In the genomic region with DNA sequence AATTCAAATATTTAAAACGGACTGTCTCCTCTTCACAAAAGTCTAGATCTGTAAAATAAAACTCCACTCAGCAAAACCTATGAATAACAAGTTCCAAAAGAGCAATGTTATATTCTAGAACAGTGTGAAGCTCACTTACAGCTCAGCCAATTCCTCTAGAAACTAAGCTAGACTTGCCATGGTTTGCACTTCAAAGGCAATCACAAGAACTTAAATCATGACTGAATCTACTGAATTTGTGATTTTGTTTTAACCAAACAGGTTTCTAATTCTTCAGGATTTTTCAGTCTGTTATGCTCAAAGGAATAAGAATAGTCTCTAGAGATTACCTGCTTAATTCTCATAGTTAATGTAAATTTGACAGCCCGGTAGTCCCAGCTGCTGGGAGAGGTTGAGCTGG, we compare ENCODE assay signal across 12 cellular contexts. TPM values are rescaled to one million over a fixed set of nuclear protein-coding genes. Genes with fewer than 3 reads are reported as not detected.
DNase-seq lines count a peak whose midpoint lies in the region; ATAC-seq, FAIRE-seq and TF ChIP-seq lines count a peak whose summit lies in the region.
"Had no signal": no experiment of that assay in that cellular context is flagged by ENCODE, and none has a peak within 500 bp of the region (broad histone marks: within the 10 kb centered on the region; RNA-seq: fewer than 3 reads in every experiment).

No MANE protein-coding gene starts in this region.

- peaks cover 4% of the 10 kb centered on the region for H3K36me3 Mint-ChIP-seq in CD8-positive, alpha-beta T cell
- H3K36me3 Mint-ChIP-seq in activated naive CD8-positive, alpha-beta T cell treated with anti-CD3 and anti-CD28 coated beads, Interleukin-2, amount 10 ng/mL, durations not matched to agents 7 days and 5 days, result no peaks in the 10 kb centered on the region
- H3K36me3 Mint-ChIP-seq in naive thymus-derived CD8-positive, alpha-beta T cell, result no peaks in the 10 kb centered on the region
- no peaks in the 10 kb centered on the region for H3K36me3 Mint-ChIP-seq in H9 (ENCODE audit: insufficient read depth in 1 of 3, low read depth in 3 of 3)

- peak overlapping the region; percentile 89 for H3K4me3 Mint-ChIP-seq in CD8-positive, alpha-beta T cell
- peak overlapping the region; percentile 82 for H3K4me3 Mint-ChIP-seq in activated naive CD8-positive, alpha-beta T cell treated with anti-CD3 and anti-CD28 coated beads, Interleukin-2, amount 10 ng/mL, durations not matched to agents 7 days and 5 days
- peak overlapping the region; percentile 15 to 95 (median 87) for H3K4me3 Mint-ChIP-seq in naive thymus-derived CD8-positive, alpha-beta T cell
- H3K4me3 Mint-ChIP-seq in H9, result no peak overlapping the region

- H3K27ac Mint-ChIP-seq in CD8-positive, alpha-beta T cell, result no peak overlapping the region
- H3K27ac Mint-ChIP-seq in activated naive CD8-positive, alpha-beta T cell treated with anti-CD3 and anti-CD28 coated beads, Interleukin-2, amount 10 ng/mL, durations not matched to agents 7 days and 5 days, result no peak overlapping the region
- H3K27ac Mint-ChIP-seq in naive thymus-derived CD8-positive, alpha-beta T cell, result peak overlapping the region in 9 of 10 donors; percentile 17 to 94 (median 65)
- H3K27ac Mint-ChIP-seq in H9, result no peak overlapping the region

- H2BK20ac ChIP-seq in H9 (ENCODE audit: low read depth, low read length, poor library complexity, severe bottlenecking), result no peak overlapping the region

- no peak overlapping the region for H4K91ac ChIP-seq in H9 (ENCODE audit: insufficient read length, low read depth, low read length)

- H3K9ac ChIP-seq in H9 (ENCODE audit: extremely low read depth, insufficient read length, low read length), result no peak overlapping the region

- H4K8ac ChIP-seq in H9 (replicated peaks; ENCODE audit: insufficient read length, low read depth, low read length), result no peak overlapping the region

- no peak overlapping the region for H3K4me2 ChIP-seq in H9 (ENCODE audit: insufficient read depth, insufficient read length, low read length)

- H2BK5ac ChIP-seq in H9 (ENCODE audit: insufficient read length, low read length), result no peak overlapping the region

- ATAC-seq in CD8-positive, alpha-beta T cell, result no peak
- ATAC-seq in activated naive CD8-positive, alpha-beta T cell treated with anti-CD3 and anti-CD28 coated beads, Interleukin-2, amount 10 ng/mL, durations not matched to agents 7 days and 5 days (ENCODE audit: low read depth), result no peak
- ATAC-seq in naive thymus-derived CD8-positive, alpha-beta T cell, result no peak

- H3K18ac ChIP-seq in H9 (ENCODE audit: insufficient read length, low read depth, low read length), result no peak overlapping the region

- no peak overlapping the region for H3K4me3 ChIP-seq in CD8-positive, alpha-beta T cell (ENCODE audit: low read depth, low read length)
- H3K4me3 ChIP-seq: cardiac muscle cell had no signal

- no peaks in the 10 kb centered on the region for H3K36me3 ChIP-seq in CD8-positive, alpha-beta T cell (ENCODE audit: insufficient read depth, low read length)
- H3K36me3 ChIP-seq: cardiac muscle cell, upper lobe of left lung had no signal

- POLR2A ChIA-PET in CD8-positive, alpha-beta T cell (lab: Charles Lee), result interaction anchor here (1.0 to 2.1 kb wide), 2 partner anchors 18 to 48 kb away, joined by 3 to 6 read pairs; no protein-coding TSS in a partner anchor
- POLR2A ChIA-PET in activated naive CD8-positive, alpha-beta T cell treated with anti-CD3 and anti-CD28 coated beads, Interleukin-2, amount 10 ng/mL, durations not matched to agents 7 days and 5 days (lab: Charles Lee), result interaction anchor here (2.0 kb wide), 1 partner anchor 133 kb away, joined by 8 read pairs; a partner anchor contains a TSS
- POLR2A ChIA-PET in naive thymus-derived CD8-positive, alpha-beta T cell (lab: Charles Lee), result interaction anchor here (1.4 kb wide), 1 partner anchor 34 kb away, joined by 5 read pairs; no protein-coding TSS in a partner anchor

- no peak overlapping the region for H3K4ac ChIP-seq in H9 (ENCODE audit: low read depth, low read length)

- H3K4me1 Mint-ChIP-seq in CD8-positive, alpha-beta T cell (ENCODE audit: low read depth), result peaks cover 24% of the 10 kb centered on the region
- H3K4me1 Mint-ChIP-seq in activated naive CD8-positive, alpha-beta T cell treated with anti-CD3 and anti-CD28 coated beads, Interleukin-2, amount 10 ng/mL, durations not matched to agents 7 days and 5 days, result peaks cover 14% of the 10 kb centered on the region
- peaks cover 5 to 34% (median 28%) of the 10 kb centered on the region in 4 donors for H3K4me1 Mint-ChIP-seq in naive thymus-derived CD8-positive, alpha-beta T cell
- H3K4me1 Mint-ChIP-seq in H9, result peaks cover 5 to 16% of the 10 kb centered on the region in 2 experiments

- no peak overlapping the region for H3T11ph ChIP-seq in H9 (ENCODE audit: low read length)

- no peak overlapping the region for H3K14ac ChIP-seq in H9 (ENCODE audit: insufficient read depth, low read length)

- no peak overlapping the region for H3K56ac ChIP-seq in H9 (ENCODE audit: insufficient read length, low read depth, low read length)

- H3K23ac ChIP-seq in H9 (ENCODE audit: insufficient read length, low read depth, low read length), result no peak overlapping the region

- no peaks in the 10 kb centered on the region for H3K9me3 Mint-ChIP-seq in CD8-positive, alpha-beta T cell
- H3K9me3 Mint-ChIP-seq in activated naive CD8-positive, alpha-beta T cell treated with anti-CD3 and anti-CD28 coated beads, Interleukin-2, amount 10 ng/mL, durations not matched to agents 7 days and 5 days, result no peaks in the 10 kb centered on the region
- H3K9me3 Mint-ChIP-seq in naive thymus-derived CD8-positive, alpha-beta T cell, result no peaks in the 10 kb centered on the region
- H3K9me3 Mint-ChIP-seq in H9, result no peaks in the 10 kb centered on the region

- no peaks in the 10 kb centered on the region for H3K27me3 ChIP-seq in CD8-positive, alpha-beta T cell (ENCODE audit: insufficient read depth, low read length)
- H3K27me3 ChIP-seq in H9 (ENCODE audit: insufficient read depth, low read length), result no peaks in the 10 kb centered on the region
- H3K27me3 ChIP-seq: cardiac muscle cell, upper lobe of left lung had no signal

- no peak overlapping the region for H3K27ac ChIP-seq in CD8-positive, alpha-beta T cell (ENCODE audit: low read depth, low read length)
- H3K27ac ChIP-seq in H9 (ENCODE audit: insufficient read length, low read depth, low read length), result no peak overlapping the region

- intact Hi-C loops in CD8-positive, alpha-beta T cell (cut with DNase I, micrococcal nuclease), result loop anchor here in 1 of 2 experiments (2.0 kb wide), 1 partner anchor 145 kb away; a partner anchor contains a TSS

- H3K79me2 ChIP-seq in H9 (ENCODE audit: insufficient read depth, low read length), result no peaks in the 10 kb centered on the region

- peak; percentile 68 for FAIRE-seq in GM18507 (lab: Jason Lieb, UNC)

- no peak for DNase-seq in CD8-positive, alpha-beta T cell
- DNase-seq in GM18507 (ENCODE audit: extremely low spot score, insufficient read length, low read depth) (no peak), HK-2 (ENCODE audit: unreplicated experiment) (no peak), DMS53 treated with DMSO at 0.1 percent for 48 hours (lab: John Stamatoyannopoulos, UW; ENCODE audit: unreplicated experiment) (no peak), H9 (no peak)
- no peak for DNase-seq in activated naive CD8-positive, alpha-beta T cell treated with anti-CD3 and anti-CD28 coated beads, Interleukin-2, amount 10 ng/mL, durations not matched to agents 7 days and 5 days
- peak in 1 of 10 donors; percentile 4 for DNase-seq in naive thymus-derived CD8-positive, alpha-beta T cell
- no peak for DNase-seq in stimulated activated naive CD4-positive, alpha-beta T cell treated with Interleukin-2 at 50 U/mL for 16 hours (lab: John Stamatoyannopoulos, UW)
- DNase-seq: kidney, upper lobe of left lung had no signal

- no peaks in the 10 kb centered on the region for H3K27me3 Mint-ChIP-seq in CD8-positive, alpha-beta T cell (ENCODE audit: low read depth)
- peaks cover 3% of the 10 kb centered on the region for H3K27me3 Mint-ChIP-seq in activated naive CD8-positive, alpha-beta T cell treated with anti-CD3 and anti-CD28 coated beads, Interleukin-2, amount 10 ng/mL, durations not matched to agents 7 days and 5 days
- H3K27me3 Mint-ChIP-seq in naive thymus-derived CD8-positive, alpha-beta T cell, result no peaks in the 10 kb centered on the region
- H3K27me3 Mint-ChIP-seq in H9 (ENCODE audit: low read depth), result no peaks in the 10 kb centered on the region

- H2BK12ac ChIP-seq in H9 (ENCODE audit: insufficient read length, low read depth, low read length), result no peak overlapping the region

- H2BK15ac ChIP-seq in H9 (ENCODE audit: low read depth, low read length), result no peak overlapping the region

- CTCF ChIA-PET in CD8-positive, alpha-beta T cell (lab: Charles Lee), result interaction anchor here (1.1 to 1.5 kb wide), 4 partner anchors 16 to 228 kb away, joined by 3 to 4 read pairs (median 3); no protein-coding TSS in a partner anchor

- no peaks in the 10 kb centered on the region for H4K20me1 ChIP-seq in H9 (ENCODE audit: control insufficient read depth, insufficient read depth, insufficient read length)

- H4K5ac ChIP-seq in H9 (ENCODE audit: insufficient read length, low read depth, low read length), result no peak overlapping the region

- no peaks in the 10 kb centered on the region for H3K23me2 ChIP-seq in H9 (ENCODE audit: insufficient read length, low read depth, low read length, poor library complexity, severe bottlenecking)

- H3K9me3 ChIP-seq in CD8-positive, alpha-beta T cell (ENCODE audit: low read length), result no peaks in the 10 kb centered on the region
- no peaks in the 10 kb centered on the region for H3K9me3 ChIP-seq in H9 (ENCODE audit: control insufficient read depth, low read depth, low read length)
- H3K9me3 ChIP-seq: upper lobe of left lung had no signal

- H2BK120ac ChIP-seq in H9 (ENCODE audit: low read depth, low read length, poor library complexity, severe bottlenecking), result no peak overlapping the region

- WGBS in H9 (ENCODE audit: extremely low coverage, insufficient read length, low lambda C conversion rate), result no CpG with 5 or more reads among the region's 2 CpGs

- no peak overlapping the region for H2AK5ac ChIP-seq in H9 (ENCODE audit: insufficient read length, low read length)

- H3K4me1 ChIP-seq in CD8-positive, alpha-beta T cell (ENCODE audit: insufficient read depth, low read length), result peaks cover 15% of the 10 kb centered on the region
- no peaks in the 10 kb centered on the region for H3K4me1 ChIP-seq in H9 (ENCODE audit: insufficient read depth, low read length)

- no peak for TF ChIP-seq CTCF in CD8-positive, alpha-beta T cell (IDR thresholded peaks at IDR 0.05)
- no peak for TF ChIP-seq CTCF in H9 (conservative IDR thresholded peaks at IDR 0.05)

- no peak overlapping the region for H2AFZ ChIP-seq in H9 (ENCODE audit: low read length)

- no peaks in the 10 kb centered on the region for H3K79me1 ChIP-seq in H9 (ENCODE audit: insufficient read depth, low read depth, low read length, poor library complexity, severe bottlenecking)

RNA-seq across cellular contexts. Expression of a gene that starts 1.4 kb away (rescaled TPM):
- total RNA-seq in CD8-positive, alpha-beta T cell, result not detected
- total RNA-seq in activated naive CD8-positive, alpha-beta T cell treated with anti-CD3 and anti-CD28 coated beads, Interleukin-2, amount 10 ng/mL, durations not matched to agents 7 days and 5 days, result not detected
- total RNA-seq in naive thymus-derived CD8-positive, alpha-beta T cell, result not detected
- under 1 TPM; 0.32 to 0.34 (median 0.34) TPM for polyA plus RNA-seq in naive thymus-derived CD8-positive, alpha-beta T cell
- total RNA-seq in H9 (2021), result not detected in 2 replicates
- total RNA-seq: cardiac muscle cell, kidney, omental fat pad, upper lobe of left lung had no signal
- polyA plus RNA-seq: cardiac muscle cell had no signal

RNA-seq across cellular contexts. Expression of a gene that starts 20.2 kb away (rescaled TPM):
- total RNA-seq in CD8-positive, alpha-beta T cell, result not detected
- total RNA-seq in activated naive CD8-positive, alpha-beta T cell treated with anti-CD3 and anti-CD28 coated beads, Interleukin-2, amount 10 ng/mL, durations not matched to agents 7 days and 5 days, result not detected
- total RNA-seq in naive thymus-derived CD8-positive, alpha-beta T cell, result not detected
- polyA plus RNA-seq in naive thymus-derived CD8-positive, alpha-beta T cell, result under 1 TPM in 1 of 3 donors, not detected in 2; 0.17 TPM
- total RNA-seq in H9 (2021), result not detected in 2 replicates
- total RNA-seq: cardiac muscle cell, upper lobe of left lung had no signal
- polyA plus RNA-seq: cardiac muscle cell had no signal

Comparison
In these comparisons a context has a peak if more than half of its experiments do, and no peak if none do; other contexts are left out.
1. H3K27ac Mint-ChIP-seq: peak in naive thymus-derived CD8-positive, alpha-beta T cell (9 of 10); none in CD8-positive, alpha-beta T cell (single experiment), activated naive CD8-positive, alpha-beta T cell treated with anti-CD3 and anti-CD28 coated beads, Interleukin-2, amount 10 ng/mL, durations not matched to agents 7 days and 5 days (single experiment) and H9 (0 of 3).
2. H3K4me3 Mint-ChIP-seq: peak in CD8-positive, alpha-beta T cell (single experiment), activated naive CD8-positive, alpha-beta T cell treated with anti-CD3 and anti-CD28 coated beads, Interleukin-2, amount 10 ng/mL, durations not matched to agents 7 days and 5 days (single experiment) and naive thymus-derived CD8-positive, alpha-beta T cell (10 of 10); none in H9 (0 of 2).